8 cellular contexts compared by ENCODE assay signal in the genomic region with DNA sequence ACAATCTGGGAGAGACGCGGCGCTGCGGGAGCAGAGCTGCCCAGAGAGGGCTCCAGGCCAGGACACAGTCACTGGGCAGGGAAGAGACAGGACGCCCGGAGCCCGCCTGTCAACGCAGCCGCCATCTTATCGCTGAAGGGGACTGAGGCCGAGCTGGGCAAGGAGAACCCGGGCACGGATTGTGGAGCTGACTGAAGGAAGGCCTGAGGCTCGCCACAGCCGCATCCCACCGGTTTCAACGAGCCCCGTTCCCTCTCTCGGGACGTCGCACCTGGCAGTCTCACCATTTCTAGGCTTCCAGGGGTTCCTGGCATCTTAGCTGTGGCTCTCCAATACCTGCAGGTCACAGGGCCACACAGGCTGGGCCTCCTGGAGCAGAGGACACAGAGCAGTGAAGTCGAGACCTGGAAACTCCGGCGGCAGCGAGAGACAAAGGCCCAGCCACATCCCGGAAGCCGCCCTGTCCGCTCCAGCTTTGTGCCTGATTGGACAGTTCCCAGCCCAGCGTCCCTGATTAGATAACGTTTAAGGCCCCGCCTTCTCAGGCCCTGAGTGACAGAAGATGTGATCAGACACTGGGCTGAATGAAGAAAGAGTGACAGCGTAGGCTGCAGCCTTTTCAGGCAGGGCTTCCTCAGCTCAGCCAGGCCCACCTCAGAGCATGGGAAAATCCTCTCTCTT.
DNase-seq lines count a peak whose midpoint lies in the region; ATAC-seq and FAIRE-seq lines count a peak whose summit lies in the region.

A gene (minus strand): TSS at position 431 of the 681 bp plus-strand sequence. CDS start 117 bp downstream, at position 314.

- peaks cover 22 to 31% of the 10 kb centered on the region in 2 donors for H3K4me1 Mint-ChIP-seq in effector memory CD8-positive, alpha-beta T cell (ENCODE audit: low read depth in 2 of 2)
- H3K4me1 Mint-ChIP-seq in memory B cell: peaks cover 9% of the 10 kb centered on the region

- H3K4me2 ChIP-seq in BLaER1: peak within 1 kb of the TSS; percentile 82

- H3K4me1 ChIP-seq in BLaER1: peaks cover 15% of the 10 kb centered on the region

- peak; percentile 94 for ATAC-seq in HG03457 (IDR thresholded peaks at IDR 0.05; ENCODE audit: unreplicated experiment)
- ATAC-seq in effector memory CD8-positive, alpha-beta T cell (replicated peaks): peak; percentile 93
- peak; percentile 94 for ATAC-seq in memory B cell (ENCODE audit: low read depth)

- peak within 1 kb of the TSS; percentile 97 for H3K9ac ChIP-seq in BLaER1

- H3K9me3 Mint-ChIP-seq in effector memory CD8-positive, alpha-beta T cell: no peaks in the 10 kb centered on the region
- no peaks in the 10 kb centered on the region for H3K9me3 Mint-ChIP-seq in memory B cell

- H3K9me3 ChIP-seq in BLaER1: peaks cover 41% of the 10 kb centered on the region

- H4K20me1 ChIP-seq in BLaER1: no peaks in the 10 kb centered on the region; the same call in 1 of the 2 replicates

- FAIRE-seq in GM19239 (lab: Jason Lieb, UNC): peak; percentile 96

- H3K27ac ChIP-seq in BLaER1: peak within 1 kb of the TSS; percentile 94

- peaks cover 49% of the 10 kb centered on the region for H3K36me3 ChIP-seq in BLaER1

- peak within 1 kb of the TSS; percentile 97 to 99 for H3K27ac Mint-ChIP-seq in effector memory CD8-positive, alpha-beta T cell
- H3K27ac Mint-ChIP-seq in memory B cell: peak within 1 kb of the TSS; percentile 99

- peak within 1 kb of the TSS; percentile 96 to 97 for H3K4me3 Mint-ChIP-seq in effector memory CD8-positive, alpha-beta T cell
- peak within 1 kb of the TSS; percentile 97 for H3K4me3 Mint-ChIP-seq in memory B cell

- no peaks in the 10 kb centered on the region for H3K27me3 ChIP-seq in BLaER1

- DNase-seq in GM19239 (ENCODE audit: insufficient read length, low spot score): peak; percentile 50
- peak; percentile 78 for DNase-seq in NCI-H748 treated with DMSO at 0.1 percent for 48 hours (lab: John Stamatoyannopoulos, UW)
- DNase-seq in activated CD8-positive, alpha-beta memory T cell treated with anti-CD3 and anti-CD28 coated beads for 4 hours (ENCODE audit: low read depth in 2 of 2): peak; percentile 84 to 85
- peak; percentile 89 to 91 (median 91) for DNase-seq in effector memory CD8-positive, alpha-beta T cell
- DNase-seq in memory B cell (ENCODE audit: low spot score in 2 of 2): peak; percentile 78 to 86
- DNase-seq in stimulated activated CD8-positive, alpha-beta memory T cell treated with anti-CD3 and anti-CD28 coated beads, Interleukin-12 subunit alpha, Interleukin-12 subunit beta, amount 100 ng/mL, for 24 hours (ENCODE audit: extremely low read depth): peak; percentile 82

- no peaks in the 10 kb centered on the region for H3K27me3 Mint-ChIP-seq in effector memory CD8-positive, alpha-beta T cell
- no peaks in the 10 kb centered on the region for H3K27me3 Mint-ChIP-seq in memory B cell

- H3K4me3 ChIP-seq in BLaER1: peak within 1 kb of the TSS; percentile 88

- H3K36me3 Mint-ChIP-seq in effector memory CD8-positive, alpha-beta T cell (ENCODE audit: insufficient read depth): peaks cover 39% of the 10 kb centered on the region
- peaks cover 6% of the 10 kb centered on the region for H3K36me3 Mint-ChIP-seq in memory B cell

Comparison
In these comparisons a context has a peak if more than half of its experiments do, and no peak if none do; other contexts are left out.
1. Peak in every context shown above with its lines: DNase-seq, ATAC-seq, H3K4me3 ChIP-seq and H3K27ac ChIP-seq.